1 cellular context compared by ENCODE assay signal in the genomic region with DNA sequence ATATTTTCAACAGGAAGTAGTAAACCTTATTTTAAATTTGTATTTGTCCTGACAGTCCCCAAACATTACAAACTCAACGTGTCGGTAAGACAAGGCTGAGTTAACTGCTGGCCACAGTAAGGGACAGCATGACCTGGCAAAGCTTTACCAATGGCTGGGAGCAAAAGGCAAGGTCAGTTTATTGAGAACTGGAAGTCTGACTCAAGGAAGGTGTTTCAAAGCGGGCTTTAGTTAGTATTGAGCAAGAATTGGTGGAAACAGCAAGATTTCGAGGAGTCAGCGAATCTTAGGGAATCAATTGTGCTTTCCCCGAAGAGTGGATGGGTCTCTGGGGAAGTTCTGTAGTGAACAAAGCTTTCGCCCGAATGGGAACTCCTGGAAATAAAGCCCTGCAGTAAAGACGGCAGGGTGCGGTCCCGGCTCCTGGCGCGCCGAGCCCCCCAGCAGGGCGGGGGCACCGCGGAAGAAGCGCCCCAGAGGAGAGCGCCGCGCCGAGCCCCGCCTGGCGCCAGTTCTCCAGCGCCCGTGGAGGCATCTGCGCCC.
TF ChIP-seq lines count a peak whose summit lies in the region.

No MANE protein-coding gene starts in this region.

TF ChIP-seq in K562, 482 proteins besides CTCF, POLR2A, EP300 and RAD21 (continued from another document and continues in another):
- no peak for TF ChIP-seq TCFL5 (CRISPR knock-in tag; conservative IDR thresholded peaks at IDR 0.05)
- TF ChIP-seq PRPF4 (IDR thresholded peaks at IDR 0.05; ENCODE audit: insufficient read depth, low read depth, low read length, poor library complexity, severe bottlenecking) = no peak
- TF ChIP-seq HLTF (IDR thresholded peaks at IDR 0.05) = no peak
- TF ChIP-seq, protein P1, sequence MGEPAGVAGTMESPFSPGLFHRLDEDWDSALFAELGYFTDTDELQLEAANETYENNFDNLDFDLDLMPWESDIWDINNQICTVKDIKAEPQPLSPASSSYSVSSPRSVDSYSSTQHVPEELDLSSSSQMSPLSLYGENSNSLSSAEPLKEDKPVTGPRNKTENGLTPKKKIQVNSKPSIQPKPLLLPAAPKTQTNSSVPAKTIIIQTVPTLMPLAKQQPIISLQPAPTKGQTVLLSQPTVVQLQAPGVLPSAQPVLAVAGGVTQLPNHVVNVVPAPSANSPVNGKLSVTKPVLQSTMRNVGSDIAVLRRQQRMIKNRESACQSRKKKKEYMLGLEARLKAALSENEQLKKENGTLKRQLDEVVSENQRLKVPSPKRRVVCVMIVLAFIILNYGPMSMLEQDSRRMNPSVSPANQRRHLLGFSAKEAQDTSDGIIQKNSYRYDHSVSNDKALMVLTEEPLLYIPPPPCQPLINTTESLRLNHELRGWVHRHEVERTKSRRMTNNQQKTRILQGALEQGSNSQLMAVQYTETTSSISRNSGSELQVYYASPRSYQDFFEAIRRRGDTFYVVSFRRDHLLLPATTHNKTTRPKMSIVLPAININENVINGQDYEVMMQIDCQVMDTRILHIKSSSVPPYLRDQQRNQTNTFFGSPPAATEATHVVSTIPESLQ (CRISPR knock-in tag; IDR thresholded peaks at IDR 0.05) = no peak
- peak; percentile 76 for TF ChIP-seq MAFG (tag; conservative IDR thresholded peaks at IDR 0.05)
- TF ChIP-seq C11orf30 (IDR thresholded peaks at IDR 0.05; ENCODE audit: low read depth) = peak; percentile 80
- TF ChIP-seq ZC3H8 (IDR thresholded peaks at IDR 0.05) = no peak
- TF ChIP-seq ZNF785 (CRISPR knock-in tag; IDR thresholded peaks at IDR 0.05) = no peak
- TF ChIP-seq NR2F6 (CRISPR knock-in tag; IDR thresholded peaks at IDR 0.05) = no peak
- TF ChIP-seq NELFE (IDR thresholded peaks at IDR 0.05; ENCODE audit: insufficient read depth, insufficient read length) = no peak
- TF ChIP-seq NFYB (IDR thresholded peaks at IDR 0.05; ENCODE audit: extremely low read depth, insufficient read length) = no peak
- TF ChIP-seq, protein P2, sequence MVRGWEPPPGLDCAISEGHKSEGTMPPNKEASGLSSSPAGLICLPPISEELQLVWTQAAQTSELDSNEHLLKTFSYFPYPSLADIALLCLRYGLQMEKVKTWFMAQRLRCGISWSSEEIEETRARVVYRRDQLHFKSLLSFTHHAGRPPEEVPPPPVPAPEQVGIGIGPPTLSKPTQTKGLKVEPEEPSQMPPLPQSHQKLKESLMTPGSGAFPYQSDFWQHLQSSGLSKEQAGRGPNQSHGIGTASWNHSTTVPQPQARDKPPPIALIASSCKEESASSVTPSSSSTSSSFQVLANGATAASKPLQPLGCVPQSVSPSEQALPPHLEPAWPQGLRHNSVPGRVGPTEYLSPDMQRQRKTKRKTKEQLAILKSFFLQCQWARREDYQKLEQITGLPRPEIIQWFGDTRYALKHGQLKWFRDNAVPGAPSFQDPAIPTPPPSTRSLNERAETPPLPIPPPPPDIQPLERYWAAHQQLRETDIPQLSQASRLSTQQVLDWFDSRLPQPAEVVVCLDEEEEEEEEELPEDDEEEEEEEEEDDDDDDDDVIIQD (CRISPR knock-in tag; IDR thresholded peaks at IDR 0.05) = no peak
- TF ChIP-seq ZNF79 (CRISPR knock-in tag; IDR thresholded peaks at IDR 0.05; ENCODE audit: low read depth) = no peak
- TF ChIP-seq NRF1 (conservative IDR thresholded peaks at IDR 0.05 in 1 of 2, IDR thresholded peaks at IDR 0.05 in 1 of 2) = no peak
- no peak for TF ChIP-seq SRF (CRISPR knock-in tag; IDR thresholded peaks at IDR 0.05)
- TF ChIP-seq, protein P3, sequence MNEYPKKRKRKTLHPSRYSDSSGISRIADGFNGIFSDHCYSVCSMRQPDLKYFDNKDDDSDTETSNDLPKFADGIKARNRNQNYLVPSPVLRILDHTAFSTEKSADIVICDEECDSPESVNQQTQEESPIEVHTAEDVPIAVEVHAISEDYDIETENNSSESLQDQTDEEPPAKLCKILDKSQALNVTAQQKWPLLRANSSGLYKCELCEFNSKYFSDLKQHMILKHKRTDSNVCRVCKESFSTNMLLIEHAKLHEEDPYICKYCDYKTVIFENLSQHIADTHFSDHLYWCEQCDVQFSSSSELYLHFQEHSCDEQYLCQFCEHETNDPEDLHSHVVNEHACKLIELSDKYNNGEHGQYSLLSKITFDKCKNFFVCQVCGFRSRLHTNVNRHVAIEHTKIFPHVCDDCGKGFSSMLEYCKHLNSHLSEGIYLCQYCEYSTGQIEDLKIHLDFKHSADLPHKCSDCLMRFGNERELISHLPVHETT (CRISPR knock-in tag; conservative IDR thresholded peaks at IDR 0.05 in 1 of 2, IDR thresholded peaks at IDR 0.05 in 1 of 2) = no peak
- TF ChIP-seq, protein P4, sequence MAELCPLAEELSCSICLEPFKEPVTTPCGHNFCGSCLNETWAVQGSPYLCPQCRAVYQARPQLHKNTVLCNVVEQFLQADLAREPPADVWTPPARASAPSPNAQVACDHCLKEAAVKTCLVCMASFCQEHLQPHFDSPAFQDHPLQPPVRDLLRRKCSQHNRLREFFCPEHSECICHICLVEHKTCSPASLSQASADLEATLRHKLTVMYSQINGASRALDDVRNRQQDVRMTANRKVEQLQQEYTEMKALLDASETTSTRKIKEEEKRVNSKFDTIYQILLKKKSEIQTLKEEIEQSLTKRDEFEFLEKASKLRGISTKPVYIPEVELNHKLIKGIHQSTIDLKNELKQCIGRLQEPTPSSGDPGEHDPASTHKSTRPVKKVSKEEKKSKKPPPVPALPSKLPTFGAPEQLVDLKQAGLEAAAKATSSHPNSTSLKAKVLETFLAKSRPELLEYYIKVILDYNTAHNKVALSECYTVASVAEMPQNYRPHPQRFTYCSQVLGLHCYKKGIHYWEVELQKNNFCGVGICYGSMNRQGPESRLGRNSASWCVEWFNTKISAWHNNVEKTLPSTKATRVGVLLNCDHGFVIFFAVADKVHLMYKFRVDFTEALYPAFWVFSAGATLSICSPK (IDR thresholded peaks at IDR 0.05; ENCODE audit: borderline replicate concordance) = no peak
- TF ChIP-seq, protein P5, sequence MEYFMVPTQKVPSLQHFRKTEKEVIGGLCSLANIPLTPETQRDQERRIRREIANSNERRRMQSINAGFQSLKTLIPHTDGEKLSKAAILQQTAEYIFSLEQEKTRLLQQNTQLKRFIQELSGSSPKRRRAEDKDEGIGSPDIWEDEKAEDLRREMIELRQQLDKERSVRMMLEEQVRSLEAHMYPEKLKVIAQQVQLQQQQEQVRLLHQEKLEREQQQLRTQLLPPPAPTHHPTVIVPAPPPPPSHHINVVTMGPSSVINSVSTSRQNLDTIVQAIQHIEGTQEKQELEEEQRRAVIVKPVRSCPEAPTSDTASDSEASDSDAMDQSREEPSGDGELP (CRISPR knock-in tag; IDR thresholded peaks at IDR 0.05; ENCODE audit: borderline replicate concordance) = no peak
- no peak for TF ChIP-seq OTX1 (CRISPR knock-in tag; IDR thresholded peaks at IDR 0.05)
- TF ChIP-seq BRD4 (IDR thresholded peaks at IDR 0.05) = peak; percentile 67; the same call in 1 of the 2 replicates
- TF ChIP-seq MTF1 (CRISPR knock-in tag; IDR thresholded peaks at IDR 0.05; ENCODE audit: borderline replicate concordance) = no peak
- TF ChIP-seq, protein P6, sequence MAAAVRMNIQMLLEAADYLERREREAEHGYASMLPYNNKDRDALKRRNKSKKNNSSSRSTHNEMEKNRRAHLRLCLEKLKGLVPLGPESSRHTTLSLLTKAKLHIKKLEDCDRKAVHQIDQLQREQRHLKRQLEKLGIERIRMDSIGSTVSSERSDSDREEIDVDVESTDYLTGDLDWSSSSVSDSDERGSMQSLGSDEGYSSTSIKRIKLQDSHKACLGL (CRISPR knock-in tag; IDR thresholded peaks at IDR 0.05; ENCODE audit: borderline replicate concordance, poor library complexity, severe bottlenecking) = no peak
- no peak for TF ChIP-seq ZFP1 (CRISPR knock-in tag; IDR thresholded peaks at IDR 0.05)
- no peak for TF ChIP-seq DIDO1 (tag; IDR thresholded peaks at IDR 0.05; ENCODE audit: low read depth)
- no peak for TF ChIP-seq SMARCA4 (IDR thresholded peaks at IDR 0.05)
- 0 out of 2 replicates have a peak, but pooled peaks have one; percentile 12 for TF ChIP-seq THRAP3 (IDR thresholded peaks at IDR 0.05; ENCODE audit: borderline replicate concordance)
- no peak for TF ChIP-seq ZNF282 (CRISPR knock-in tag; IDR thresholded peaks at IDR 0.05)
- no peak for TF ChIP-seq ZNF589 (CRISPR knock-in tag; IDR thresholded peaks at IDR 0.05; ENCODE audit: low read depth)
- TF ChIP-seq RBM17 (IDR thresholded peaks at IDR 0.05; ENCODE audit: borderline replicate concordance, low read depth, low read length) = no peak
- TF ChIP-seq ZNF778 (CRISPR knock-in tag; IDR thresholded peaks at IDR 0.05) = no peak
- no peak for TF ChIP-seq HMG20B (CRISPR knock-in tag; IDR thresholded peaks at IDR 0.05)
- no peak for TF ChIP-seq JUN (IDR thresholded peaks at IDR 0.05; ENCODE audit: borderline replicate concordance, low read depth, low read length)
- TF ChIP-seq JUN (CRISPR knock-in tag; IDR thresholded peaks at IDR 0.05; ENCODE audit: borderline replicate concordance) = no peak
- TF ChIP-seq PML (IDR thresholded peaks at IDR 0.05; ENCODE audit: low read length) = no peak
- no peak for TF ChIP-seq KDM4B (IDR thresholded peaks at IDR 0.05; ENCODE audit: borderline replicate concordance in 2 of 2, low read depth in 1 of 2)
- no peak for TF ChIP-seq POLR2AphosphoS5 (IDR thresholded peaks at IDR 0.05; ENCODE audit: control insufficient read depth, insufficient read depth, low read depth, low read length)
- no peak for TF ChIP-seq SMAD3 (CRISPR knock-in tag; conservative IDR thresholded peaks at IDR 0.05)
- no peak for TF ChIP-seq TAF7 (tag; IDR thresholded peaks at IDR 0.05)
- TF ChIP-seq, protein P7, sequence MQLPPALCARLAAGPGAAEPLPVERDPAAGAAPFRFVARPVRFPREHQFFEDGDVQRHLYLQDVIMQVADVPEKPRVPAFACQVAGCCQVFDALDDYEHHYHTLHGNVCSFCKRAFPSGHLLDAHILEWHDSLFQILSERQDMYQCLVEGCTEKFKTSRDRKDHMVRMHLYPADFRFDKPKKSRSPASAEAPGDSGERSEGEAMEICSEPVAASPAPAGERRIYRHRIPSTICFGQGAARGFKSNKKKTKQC (CRISPR knock-in tag; IDR thresholded peaks at IDR 0.05) = no peak
- TF ChIP-seq STAT5B (CRISPR knock-in tag; IDR thresholded peaks at IDR 0.05) = no peak
- no peak for TF ChIP-seq RNF2 (IDR thresholded peaks at IDR 0.05)
- TF ChIP-seq, protein P8, sequence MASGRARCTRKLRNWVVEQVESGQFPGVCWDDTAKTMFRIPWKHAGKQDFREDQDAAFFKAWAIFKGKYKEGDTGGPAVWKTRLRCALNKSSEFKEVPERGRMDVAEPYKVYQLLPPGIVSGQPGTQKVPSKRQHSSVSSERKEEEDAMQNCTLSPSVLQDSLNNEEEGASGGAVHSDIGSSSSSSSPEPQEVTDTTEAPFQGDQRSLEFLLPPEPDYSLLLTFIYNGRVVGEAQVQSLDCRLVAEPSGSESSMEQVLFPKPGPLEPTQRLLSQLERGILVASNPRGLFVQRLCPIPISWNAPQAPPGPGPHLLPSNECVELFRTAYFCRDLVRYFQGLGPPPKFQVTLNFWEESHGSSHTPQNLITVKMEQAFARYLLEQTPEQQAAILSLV (tag; IDR thresholded peaks at IDR 0.05) = no peak
- TF ChIP-seq, protein P9, sequence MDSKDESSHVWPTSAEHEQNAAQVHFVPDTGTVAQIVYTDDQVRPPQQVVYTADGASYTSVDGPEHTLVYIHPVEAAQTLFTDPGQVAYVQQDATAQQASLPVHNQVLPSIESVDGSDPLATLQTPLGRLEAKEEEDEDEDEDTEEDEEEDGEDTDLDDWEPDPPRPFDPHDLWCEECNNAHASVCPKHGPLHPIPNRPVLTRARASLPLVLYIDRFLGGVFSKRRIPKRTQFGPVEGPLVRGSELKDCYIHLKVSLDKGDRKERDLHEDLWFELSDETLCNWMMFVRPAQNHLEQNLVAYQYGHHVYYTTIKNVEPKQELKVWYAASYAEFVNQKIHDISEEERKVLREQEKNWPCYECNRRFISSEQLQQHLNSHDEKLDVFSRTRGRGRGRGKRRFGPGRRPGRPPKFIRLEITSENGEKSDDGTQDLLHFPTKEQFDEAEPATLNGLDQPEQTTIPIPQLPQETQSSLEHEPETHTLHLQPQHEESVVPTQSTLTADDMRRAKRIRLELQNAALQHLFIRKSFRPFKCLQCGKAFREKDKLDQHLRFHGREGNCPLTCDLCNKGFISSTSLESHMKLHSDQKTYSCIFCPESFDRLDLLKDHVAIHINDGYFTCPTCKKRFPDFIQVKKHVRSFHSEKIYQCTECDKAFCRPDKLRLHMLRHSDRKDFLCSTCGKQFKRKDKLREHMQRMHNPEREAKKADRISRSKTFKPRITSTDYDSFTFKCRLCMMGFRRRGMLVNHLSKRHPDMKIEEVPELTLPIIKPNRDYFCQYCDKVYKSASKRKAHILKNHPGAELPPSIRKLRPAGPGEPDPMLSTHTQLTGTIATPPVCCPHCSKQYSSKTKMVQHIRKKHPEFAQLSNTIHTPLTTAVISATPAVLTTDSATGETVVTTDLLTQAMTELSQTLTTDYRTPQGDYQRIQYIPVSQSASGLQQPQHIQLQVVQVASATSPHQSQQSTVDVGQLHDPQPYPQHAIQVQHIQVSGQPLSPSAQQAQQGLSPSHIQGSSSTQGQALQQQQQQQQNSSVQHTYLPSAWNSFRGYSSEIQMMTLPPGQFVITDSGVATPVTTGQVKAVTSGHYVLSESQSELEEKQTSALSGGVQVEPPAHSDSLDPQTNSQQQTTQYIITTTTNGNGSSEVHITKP (IDR thresholded peaks at IDR 0.05; ENCODE audit: partially characterized antibody) = no peak
- no peak for TF ChIP-seq SRSF9 (IDR thresholded peaks at IDR 0.05; ENCODE audit: borderline replicate concordance, low read depth, low read length)
- TF ChIP-seq, protein P10, sequence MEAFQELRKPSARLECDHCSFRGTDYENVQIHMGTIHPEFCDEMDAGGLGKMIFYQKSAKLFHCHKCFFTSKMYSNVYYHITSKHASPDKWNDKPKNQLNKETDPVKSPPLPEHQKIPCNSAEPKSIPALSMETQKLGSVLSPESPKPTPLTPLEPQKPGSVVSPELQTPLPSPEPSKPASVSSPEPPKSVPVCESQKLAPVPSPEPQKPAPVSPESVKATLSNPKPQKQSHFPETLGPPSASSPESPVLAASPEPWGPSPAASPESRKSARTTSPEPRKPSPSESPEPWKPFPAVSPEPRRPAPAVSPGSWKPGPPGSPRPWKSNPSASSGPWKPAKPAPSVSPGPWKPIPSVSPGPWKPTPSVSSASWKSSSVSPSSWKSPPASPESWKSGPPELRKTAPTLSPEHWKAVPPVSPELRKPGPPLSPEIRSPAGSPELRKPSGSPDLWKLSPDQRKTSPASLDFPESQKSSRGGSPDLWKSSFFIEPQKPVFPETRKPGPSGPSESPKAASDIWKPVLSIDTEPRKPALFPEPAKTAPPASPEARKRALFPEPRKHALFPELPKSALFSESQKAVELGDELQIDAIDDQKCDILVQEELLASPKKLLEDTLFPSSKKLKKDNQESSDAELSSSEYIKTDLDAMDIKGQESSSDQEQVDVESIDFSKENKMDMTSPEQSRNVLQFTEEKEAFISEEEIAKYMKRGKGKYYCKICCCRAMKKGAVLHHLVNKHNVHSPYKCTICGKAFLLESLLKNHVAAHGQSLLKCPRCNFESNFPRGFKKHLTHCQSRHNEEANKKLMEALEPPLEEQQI (IDR thresholded peaks at IDR 0.05) = no peak
- no peak for TF ChIP-seq SRSF7 (optimal IDR thresholded peaks at IDR 0.05; ENCODE audit: low read depth, low read length)
- no peak for TF ChIP-seq SIX5 (IDR thresholded peaks at IDR 0.05; ENCODE audit: borderline replicate concordance in 1 of 2, insufficient read depth in 1 of 2, low read depth in 1 of 2, low read length in 2 of 2)
- TF ChIP-seq CEBPG (CRISPR knock-in tag; IDR thresholded peaks at IDR 0.05) = no peak
- no peak for TF ChIP-seq CEBPG (tag; conservative IDR thresholded peaks at IDR 0.05 in 1 of 2, IDR thresholded peaks at IDR 0.05 in 1 of 2)
- no peak for TF ChIP-seq SAFB2 (IDR thresholded peaks at IDR 0.05; ENCODE audit: borderline replicate concordance, low read depth, low read length, severe bottlenecking)
